Comparison of ENCODE assay signal across 23 cellular contexts in genomic region chr1:223654083-223654482, GRCh38. TPM values are rescaled to one million over a fixed set of nuclear protein-coding genes. Genes with fewer than 3 reads are reported as not detected.
DNase-seq lines count a peak whose midpoint lies in the region; ATAC-seq and TF ChIP-seq lines count a peak whose summit lies in the region.
"Had no signal": no experiment of that assay in that cellular context is flagged by ENCODE, and none has a peak within 500 bp of the region (broad histone marks: within the 10 kb centered on the region; RNA-seq: fewer than 3 reads in every experiment).

No MANE protein-coding gene starts in this region.

- no TSS peak for BruUV-seq in PC-9 (replicated peaks; lab: Mats Ljungman, UMichigan)

- intact Hi-C loops in PC-9 (cut with micrococcal nuclease; ENCODE audit: unreplicated experiment), result no loop called here
- intact Hi-C loops in sigmoid colon (cut with DNase I), result no loop called here

- peaks cover 2% of the 10 kb centered on the region; the same call in 1 of the 2 replicates for H3K4me1 ChIP-seq in HEK293 (ENCODE audit: control insufficient read depth, insufficient read depth, low read length)
- H3K4me1 ChIP-seq in PC-9 (replicated peaks; ENCODE audit: insufficient read depth), result peaks cover 74% of the 10 kb centered on the region
- H3K4me1 ChIP-seq in sigmoid colon, result peaks cover 0 to 8% (median 2%) of the 10 kb centered on the region in 4 donors
- H3K4me1 ChIP-seq: parathyroid adenoma had no signal

- no peak for TF ChIP-seq EP300 in sigmoid colon (IDR thresholded peaks at IDR 0.05)

- H2AFZ ChIP-seq in PC-9, result no peak overlapping the region
- H2AFZ ChIP-seq: parathyroid adenoma had no signal

- H3K9me3 ChIP-seq in HEK293 (ENCODE audit: control insufficient read depth, insufficient read depth, low read depth, low read length) (no peaks in the 10 kb centered on the region), PC-9 (ENCODE audit: insufficient read depth, low read depth) (no peaks in the 10 kb centered on the region), sigmoid colon (no peaks in the 10 kb centered on the region)

- no peaks in the 10 kb centered on the region for H3K9me2 ChIP-seq in PC-9 (ENCODE audit: insufficient read depth)

- H3K36me3 ChIP-seq in HEK293 (ENCODE audit: control insufficient read depth in 2 of 2, insufficient read depth in 1 of 2, low read length in 2 of 2), result no peaks in the 10 kb centered on the region
- peaks cover 31% of the 10 kb centered on the region for H3K36me3 ChIP-seq in PC-9 (ENCODE audit: low read depth)
- H3K36me3 ChIP-seq in sigmoid colon, result no peaks in the 10 kb centered on the region

- peaks cover 52% of the 10 kb centered on the region for H3F3A ChIP-seq in PC-9 (ENCODE audit: insufficient read depth, low read depth)

- TF ChIP-seq CTCF in HEK293 (tag by site-specific recombination; IDR thresholded peaks at IDR 0.05), result no peak
- TF ChIP-seq CTCF in PC-9 (conservative IDR thresholded peaks at IDR 0.05), result no peak
- TF ChIP-seq CTCF in epithelial cell of esophagus (IDR thresholded peaks at IDR 0.05; ENCODE audit: insufficient read depth, low read depth, low read length, missing control alignments), result no peak
- TF ChIP-seq CTCF in sigmoid colon (IDR thresholded peaks at IDR 0.05), result no peak

- no peak overlapping the region for H3K4me3 ChIP-seq in HEK293 (ENCODE audit: low read depth, low read length)
- peak overlapping the region; percentile 17; the same call in 1 of the 2 replicates for H3K4me3 ChIP-seq in PC-9
- H3K4me3 ChIP-seq in epithelial cell of esophagus (ENCODE audit: low read length), result no peak overlapping the region
- no peak overlapping the region for H3K4me3 ChIP-seq in sigmoid colon

- CTCF ChIA-PET in HEK293 (lab: Yijun Ruan, JAX), result interaction anchor here (0.5 to 1.4 kb wide), 2 partner anchors 97 to 856 kb away, joined by 4 to 5 read pairs; no protein-coding TSS in a partner anchor
- CTCF ChIA-PET in PC-9 (lab: Charles Lee), result interaction anchor here (0.6 to 0.9 kb wide), 2 partner anchors 26 to 30 kb away, joined by 3 to 4 read pairs; no protein-coding TSS in a partner anchor

- H4K20me1 ChIP-seq in PC-9 (ENCODE audit: insufficient read depth), result no peaks in the 10 kb centered on the region

- DNase-seq in PC-9 (peak in 1 of 2 experiments; percentile 76), epithelial cell of esophagus (ENCODE audit: low read depth) (peak; percentile 57), sigmoid colon (peak; percentile 25), NCI-H1105 treated with DMSO at 0.1 percent for 48 hours (lab: John Stamatoyannopoulos, UW) (no peak)
- DNase-seq: activated gamma-delta T cell; activated naive CD8-positive, alpha-beta T cell treated with anti-CD3 and anti-CD28 coated beads, Interleukin-2, amount 50 U/mL, for 24 hours; foreskin fibroblast; left ventricle myocardium superior; MM.1S; NCI-H1694 treated with DMSO at 0.1 percent for 48 hours; NCI-H526; right cardiac atrium; stimulated activated CD4-positive, alpha-beta T cell treated with anti-CD3 and anti-CD28 coated beads, Interleukin-4, amount 100 ng/mL, for 4 hours; stimulated activated naive CD8-positive, alpha-beta T cell treated with anti-CD3 and anti-CD28 coated beads, Interleukin-15, Interleukin-2, amounts not matched to agents 100 U/mL and 50 U/mL, for 24 hours; T-cell had no signal

- H3K4me2 ChIP-seq in PC-9, result peak overlapping the region; percentile 67

- TF ChIP-seq POLR2A in sigmoid colon (IDR thresholded peaks at IDR 0.05), result no peak

- no peaks in the 10 kb centered on the region for H3K27me3 ChIP-seq in PC-9 (ENCODE audit: insufficient read depth, low read depth)
- no peaks in the 10 kb centered on the region for H3K27me3 ChIP-seq in sigmoid colon

- H3K27ac ChIP-seq in HEK293 (ENCODE audit: extremely low read depth, low read depth, low read length) (no peak overlapping the region), PC-9 (peak overlapping the region; percentile 75), sigmoid colon (no peak overlapping the region)
- H3K27ac ChIP-seq: parathyroid adenoma had no signal

- H3K79me2 ChIP-seq in PC-9 (ENCODE audit: low read depth), result peaks cover 77% of the 10 kb centered on the region
- H3K79me2 ChIP-seq: parathyroid adenoma had no signal

- ATAC-seq in GM18867 (IDR thresholded peaks at IDR 0.05; ENCODE audit: unreplicated experiment), result no peak
- ATAC-seq in GM18870 (IDR thresholded peaks at IDR 0.05; ENCODE audit: unreplicated experiment), result no peak
- ATAC-seq: activated naive CD8-positive, alpha-beta T cell treated with anti-CD3 and anti-CD28 coated beads, Interleukin-2, amount 50 U/mL, for 24 hours; left ventricle myocardium superior; natural killer cell treated with Interleukin-12 subunit alpha and Interleukin-12 subunit beta and Interleukin-15 and Interleukin-18, amount 100 ng/mL, for 72 hours; right cardiac atrium; Right ventricle myocardium inferior; stimulated activated naive CD8-positive, alpha-beta T cell treated with anti-CD3 and anti-CD28 coated beads, Interleukin-15, Interleukin-2, amounts not matched to agents 100 U/mL and 50 U/mL, for 24 hours; T-cell had no signal

- 16 to 66% methylated on average over 6 of the region's 6 CpGs for WGBS in sigmoid colon, 2 donors

- POLR2A ChIA-PET in HEK293 (lab: Yijun Ruan, JAX), result no interaction called here
- POLR2A ChIA-PET in PC-9 (lab: Charles Lee; ENCODE audit: unreplicated experiment), result interaction anchor here (0.6 kb wide), 1 partner anchor 781 kb away, joined by 5 read pairs; the partner anchor contains the start of gene WDR26

TF ChIP-seq in HEK293, 187 proteins besides CTCF, POLR2A, EP300 and RAD21:
- TF ChIP-seq MYNN (tag by site-specific recombination; IDR thresholded peaks at IDR 0.05; ENCODE audit: borderline replicate concordance) (no peak), KLF17 (tag by site-specific recombination; IDR thresholded peaks at IDR 0.05) (peak; percentile 92; the same call in 1 of the 2 replicates), KLF1 (tag by site-specific recombination; IDR thresholded peaks at IDR 0.05) (peak; percentile 86), YY2 (tag by site-specific recombination; IDR thresholded peaks at IDR 0.05) (no peak), ZBTB6 (tag by site-specific recombination; IDR thresholded peaks at IDR 0.05) (no peak), ZBTB49 (tag by site-specific recombination; IDR thresholded peaks at IDR 0.05; ENCODE audit: low read depth) (no peak), WT1 (tag by site-specific recombination; IDR thresholded peaks at IDR 0.05) (no peak), ZNF837 (tag by site-specific recombination; IDR thresholded peaks at IDR 0.05) (no peak), ZNF10 (tag by site-specific recombination; IDR thresholded peaks at IDR 0.05) (peak; percentile 86), ZNF544 (tag by site-specific recombination; IDR thresholded peaks at IDR 0.05) (no peak)

RNA-seq across cellular contexts. Expression of gene CAPN8, which starts 11.4 kb away (rescaled TPM):
- total RNA-seq in PC-9 (2021), result 85.6 and 94.7 TPM in 2 replicates
- total RNA-seq in sigmoid colon, result 1 to 10 TPM in 1 of 4 donors, not detected in 3; 1.1 TPM
- polyA plus RNA-seq in sigmoid colon, result 10 to 100 TPM; 21.6 to 67.6 (median 63.8) TPM
- total RNA-seq: chondrocyte; epithelial cell of proximal tubule; left ventricle myocardium superior; natural killer cell treated with Interleukin-12 subunit alpha and Interleukin-12 subunit beta and Interleukin-15 and Interleukin-18, amount 100 ng/mL, for 72 hours; right cardiac atrium; Right ventricle myocardium inferior had no signal

RNA-seq across cellular contexts. Expression of gene CAPN2, which starts 58.3 kb away (rescaled TPM):
- total RNA-seq in PC-9 (2021) (376 and 459 TPM in 2 replicates), sigmoid colon (100 to 1,000 TPM in 1 of 4 donors, 10 to 100 TPM in 3; 67.3 to 154 (median 73.6) TPM)
- polyA plus RNA-seq in sigmoid colon, result 100 to 1,000 TPM; 135 to 266 (median 158) TPM

Comparison
In these comparisons a context has a peak if more than half of its experiments do, and no peak if none do; other contexts are left out.
1. RNA of gene CAPN8, which starts 11.4 kb away (total RNA-seq): 85.6 to 94.7 TPM in PC-9; 1.1 TPM in sigmoid colon; every median in the first group is over 10 times any median in the second.